In the genomic region with DNA sequence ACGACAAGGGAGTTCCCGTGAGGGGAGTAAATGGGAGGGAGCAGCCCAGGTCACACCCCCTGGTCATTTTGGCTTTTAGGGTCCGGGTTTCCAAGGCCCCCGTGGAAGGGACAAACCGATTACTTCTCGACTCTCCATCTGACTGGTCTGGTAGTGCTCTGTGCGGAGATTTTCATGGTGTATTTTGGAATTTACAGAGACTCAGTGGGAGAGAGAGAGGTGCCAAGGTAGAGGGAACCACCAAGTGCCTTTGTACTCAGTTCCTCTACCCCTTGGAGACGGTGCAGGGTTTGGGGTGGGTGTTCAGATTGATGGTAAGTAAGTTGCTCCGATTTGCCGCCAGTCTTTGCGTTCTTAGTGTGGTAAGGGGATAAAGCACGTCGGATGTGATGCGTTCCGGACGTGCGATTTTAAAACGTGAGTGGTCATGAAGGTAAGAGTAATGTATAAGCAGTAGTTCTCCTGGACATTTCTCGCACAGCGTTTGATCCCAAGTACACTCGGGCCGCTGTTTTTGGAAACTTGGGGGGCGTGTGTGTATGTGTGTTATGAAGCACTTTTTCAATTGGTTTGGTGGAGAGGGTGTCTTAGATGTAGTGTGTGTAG, we compare ENCODE assay signal across 8 cellular contexts. TPM values are rescaled to one million over a fixed set of nuclear protein-coding genes. Genes with fewer than 3 reads are reported as not detected.
A peak's percentile ranks its signal among the peaks of the same experiment; 100 is the strongest.
DNase-seq lines count a peak whose midpoint lies in the region; ATAC-seq and TF ChIP-seq lines count a peak whose summit lies in the region.

No MANE protein-coding gene starts in this region.

- peak overlapping the region; percentile 93 to 100 (median 97) for H3K4me3 Mint-ChIP-seq in CD4-positive, alpha-beta memory T cell
- peak overlapping the region; percentile 92 to 98 for H3K4me3 Mint-ChIP-seq in stimulated activated naive B cell treated with anti-CD40 and anti-IgM and Interleukin-4, amounts not matched to agents 10 μg/mL and 1 μg/mL and 100 μg/mL, for 72 hours

- peaks cover 0 to 16% of the 10 kb centered on the region in 2 donors for H3K36me3 Mint-ChIP-seq in CD4-positive, alpha-beta memory T cell
- peaks cover 3 to 8% of the 10 kb centered on the region in 2 donors for H3K36me3 Mint-ChIP-seq in stimulated activated naive B cell treated with anti-CD40 and anti-IgM and Interleukin-4, amounts not matched to agents 10 μg/mL and 1 μg/mL and 100 μg/mL, for 72 hours

- H2AFZ ChIP-seq in KMS-11 (ENCODE audit: low read depth), result peak overlapping the region; percentile 77

- CTCF ChIA-PET in CD4-positive, alpha-beta memory T cell (lab: Charles Lee; ENCODE audit: partially characterized antibody), result interaction anchor here (1.3 to 1.5 kb wide), 3 partner anchors 82 to 790 kb away, joined by 3 to 11 read pairs (median 4); no protein-coding TSS in a partner anchor

- no peaks in the 10 kb centered on the region for H3K36me3 ChIP-seq in CD4-positive, alpha-beta memory T cell (ENCODE audit: insufficient read depth, low read length)
- H3K36me3 ChIP-seq in KMS-11 (ENCODE audit: insufficient read depth) (no peaks in the 10 kb centered on the region), duodenal mucosa (ENCODE audit: control insufficient read depth in 1 of 2, insufficient read depth in 2 of 2, low read length in 2 of 2) (no peaks in the 10 kb centered on the region), mesodermal cell (ENCODE audit: control insufficient read depth, insufficient read depth, low read length) (no peaks in the 10 kb centered on the region)

- no peaks in the 10 kb centered on the region for H3K9me3 Mint-ChIP-seq in CD4-positive, alpha-beta memory T cell
- no peaks in the 10 kb centered on the region for H3K9me3 Mint-ChIP-seq in stimulated activated naive B cell treated with anti-CD40 and anti-IgM and Interleukin-4, amounts not matched to agents 10 μg/mL and 1 μg/mL and 100 μg/mL, for 72 hours

- intact Hi-C loops in CD4-positive, alpha-beta memory T cell (cut with micrococcal nuclease), result loop anchor here (1.0 to 10.0 kb wide), 10 partner anchors 83 to 1625 kb away; partner anchors contain the start of genes CENPL, DARS2, DNM3 and KLHL20

- H3K4me1 Mint-ChIP-seq in CD4-positive, alpha-beta memory T cell, result peaks cover 41 to 67% (median 51%) of the 10 kb centered on the region in 4 donors
- peaks cover 26 to 44% of the 10 kb centered on the region in 2 donors for H3K4me1 Mint-ChIP-seq in stimulated activated naive B cell treated with anti-CD40 and anti-IgM and Interleukin-4, amounts not matched to agents 10 μg/mL and 1 μg/mL and 100 μg/mL, for 72 hours

- H3K27me3 Mint-ChIP-seq in CD4-positive, alpha-beta memory T cell, result peaks cover 0 to 2% of the 10 kb centered on the region in 2 donors
- H3K27me3 Mint-ChIP-seq in stimulated activated naive B cell treated with anti-CD40 and anti-IgM and Interleukin-4, amounts not matched to agents 10 μg/mL and 1 μg/mL and 100 μg/mL, for 72 hours, result no peaks in the 10 kb centered on the region

- peak in 4 of 5 donors; percentile 55 to 69 (median 62) for DNase-seq in CD4-positive, alpha-beta memory T cell
- peak; percentile 16 for DNase-seq in activated CD4-positive, alpha-beta T cell treated with anti-CD3 and anti-CD28 coated beads for 1 hour
- DNase-seq in stimulated activated naive B cell treated with anti-CD40 and anti-IgM and Interleukin-4, amounts not matched to agents 10 μg/mL and 1 μg/mL and 100 μg/mL, for 72 hours, result peak; percentile 35
- no peak for DNase-seq in midbrain (lab: John Stamatoyannopoulos, UW)

- peak overlapping the region; percentile 91 for H3K9ac ChIP-seq in KMS-11
- peak overlapping the region; percentile 73 to 95 for H3K9ac ChIP-seq in duodenal mucosa (ENCODE audit: low read depth in 1 of 2, low read length in 2 of 2)

- ATAC-seq in GM21447 (IDR thresholded peaks at IDR 0.05; ENCODE audit: unreplicated experiment), result peak; percentile 22
- peak; percentile 35 to 40 for ATAC-seq in stimulated activated naive B cell treated with anti-CD40 and anti-IgM and Interleukin-4, amounts not matched to agents 10 μg/mL and 1 μg/mL and 100 μg/mL, for 72 hours (replicated peaks)

- no peak for TF ChIP-seq CTCF in KMS-11 (conservative IDR thresholded peaks at IDR 0.05; ENCODE audit: low read depth, low read length)

- no peaks in the 10 kb centered on the region for H3K27me3 ChIP-seq in CD4-positive, alpha-beta memory T cell (ENCODE audit: insufficient read depth, low read length)
- H3K27me3 ChIP-seq in KMS-11 (ENCODE audit: insufficient read depth, low read depth) (no peaks in the 10 kb centered on the region), duodenal mucosa (ENCODE audit: control insufficient read depth in 1 of 2, insufficient read depth in 2 of 2, low read length in 2 of 2) (no peaks in the 10 kb centered on the region)

- no peaks in the 10 kb centered on the region for H3K9me3 ChIP-seq in CD4-positive, alpha-beta memory T cell (ENCODE audit: control insufficient read depth in 1 of 2, low read length in 2 of 2)
- no peaks in the 10 kb centered on the region for H3K9me3 ChIP-seq in duodenal mucosa (ENCODE audit: control insufficient read depth in 1 of 2, low read length in 2 of 2)
- no peaks in the 10 kb centered on the region for H3K9me3 ChIP-seq in mesodermal cell (ENCODE audit: control insufficient read depth, low read length)

- POLR2A ChIA-PET in CD4-positive, alpha-beta memory T cell (lab: Charles Lee; ENCODE audit: partially characterized antibody), result interaction anchor here (1.1 to 2.0 kb wide), 8 partner anchors 9 to 1335 kb away, joined by 3 to 18 read pairs (median 5); partner anchors contain the start of genes GAS5, VAMP4 and ZBTB37

- 1% methylated on average over 18 to 23 of the region's 23 CpGs for WGBS in mesodermal cell (ENCODE audit: insufficient coverage in 2 of 2), 2 experiments

- peak overlapping the region; percentile 99 for H3K27ac ChIP-seq in CD4-positive, alpha-beta memory T cell (ENCODE audit: low read depth, low read length)
- H3K27ac ChIP-seq in KMS-11 (peak overlapping the region; percentile 88), duodenal mucosa (ENCODE audit: low read depth, low read length) (peak overlapping the region; percentile 97), mesodermal cell (ENCODE audit: low read depth, low read length, severe bottlenecking) (peak overlapping the region; percentile 94)

- peaks cover 8% of the 10 kb centered on the region; the same call in 1 of the 2 replicates for H4K20me1 ChIP-seq in KMS-11 (ENCODE audit: insufficient read depth)

- H3K27ac Mint-ChIP-seq in CD4-positive, alpha-beta memory T cell, result peak overlapping the region; percentile 94 to 100 (median 100)
- peak overlapping the region; percentile 99 for H3K27ac Mint-ChIP-seq in stimulated activated naive B cell treated with anti-CD40 and anti-IgM and Interleukin-4, amounts not matched to agents 10 μg/mL and 1 μg/mL and 100 μg/mL, for 72 hours

- H3K79me2 ChIP-seq in KMS-11 (ENCODE audit: insufficient read depth, low read depth), result peaks cover 53% of the 10 kb centered on the region

- peaks cover 53% of the 10 kb centered on the region for H3K4me1 ChIP-seq in CD4-positive, alpha-beta memory T cell (ENCODE audit: insufficient read depth, low read length)
- H3K4me1 ChIP-seq in KMS-11 (ENCODE audit: low read depth, poor library complexity, severe bottlenecking), result peaks cover 32% of the 10 kb centered on the region
- peaks cover 22 to 32% of the 10 kb centered on the region in 2 donors for H3K4me1 ChIP-seq in duodenal mucosa (ENCODE audit: control insufficient read depth in 1 of 2, insufficient read depth in 2 of 2, low read length in 2 of 2)
- peaks cover 19% of the 10 kb centered on the region for H3K4me1 ChIP-seq in mesodermal cell (ENCODE audit: control insufficient read depth, insufficient read depth, low read length, poor library complexity, severe bottlenecking)

- H3K4me2 ChIP-seq in KMS-11, result peak overlapping the region; percentile 79

- peak overlapping the region; percentile 87 to 88 for H3K4me3 ChIP-seq in CD4-positive, alpha-beta memory T cell (ENCODE audit: low read length in 2 of 2)
- H3K4me3 ChIP-seq in KMS-11 (IDR thresholded peaks at IDR 0.05; ENCODE audit: insufficient read depth, low read depth, low read length), result peak overlapping the region; percentile 97
- peak overlapping the region; percentile 90 to 95 for H3K4me3 ChIP-seq in duodenal mucosa (ENCODE audit: low read depth in 1 of 2, low read length in 2 of 2)
- H3K4me3 ChIP-seq in mesodermal cell (ENCODE audit: extremely low read depth, insufficient read depth, low read length, poor library complexity, severe bottlenecking), result peak overlapping the region; percentile 92

RNA-seq across cellular contexts. Expression of gene SUCO, which starts 0.7 kb away (rescaled TPM):
- 10 to 100 TPM; 71.6 to 74.4 TPM for total RNA-seq in CD4-positive, alpha-beta memory T cell
- 10 to 100 TPM; 12.2 to 16.7 TPM for polyA plus RNA-seq in CD4-positive, alpha-beta memory T cell
- 53.0 TPM for polyA plus RNA-seq in mesodermal cell (2013, experiment 1 of 2)
- 60.8 TPM for polyA plus RNA-seq in mesodermal cell (2013, experiment 2 of 2)
